ENCODE assay signal across 8 cellular contexts in genomic region chr5:472076-472655, GRCh38. TPM values are rescaled to one million over a fixed set of nuclear protein-coding genes. Genes with fewer than 3 reads are reported as not detected.
DNase-seq lines count a peak whose midpoint lies in the region; ATAC-seq and TF ChIP-seq lines count a peak whose summit lies in the region.

No MANE protein-coding gene starts in this region.

- H3K27me3 ChIP-seq in Panc1 (ENCODE audit: control insufficient read depth, insufficient read depth, low read length) (no peaks in the 10 kb centered on the region), duodenal mucosa (ENCODE audit: control insufficient read depth in 1 of 2, insufficient read depth in 2 of 2, low read length in 2 of 2) (peaks cover 17 to 25% of the 10 kb centered on the region in 2 donors), mononuclear cell (ENCODE audit: insufficient read depth, low read length) (peaks cover 7% of the 10 kb centered on the region), upper lobe of right lung (peaks cover 15% of the 10 kb centered on the region)

- intact Hi-C loops in Panc1 (cut with micrococcal nuclease; ENCODE audit: unreplicated experiment) (loop anchor here (10.0 kb wide), 1 partner anchor 143 kb away; the partner anchor contains the start of gene CEP72), upper lobe of right lung (cut with DNase I) (no loop called here)

- CTCF ChIA-PET in Panc1 (lab: Charles Lee): no interaction called here

- peak overlapping the region; percentile 56 to 70 for H3K9ac ChIP-seq in duodenal mucosa (ENCODE audit: low read depth in 1 of 2, low read length in 2 of 2)

- H3K36me3 ChIP-seq in Panc1 (ENCODE audit: control insufficient read depth, insufficient read depth, low read length): peaks cover 3% of the 10 kb centered on the region
- peaks cover 0 to 5% of the 10 kb centered on the region in 2 donors for H3K36me3 ChIP-seq in duodenal mucosa (ENCODE audit: control insufficient read depth in 1 of 2, insufficient read depth in 2 of 2, low read length in 2 of 2)
- no peaks in the 10 kb centered on the region for H3K36me3 ChIP-seq in upper lobe of right lung

- peaks cover 16% of the 10 kb centered on the region for H3K4me1 ChIP-seq in Panc1 (ENCODE audit: control insufficient read depth, insufficient read depth, low read length)
- H3K4me1 ChIP-seq in duodenal mucosa (ENCODE audit: control insufficient read depth in 1 of 2, insufficient read depth in 2 of 2, low read length in 2 of 2): peaks cover 28 to 32% of the 10 kb centered on the region in 2 donors
- peaks cover 34% of the 10 kb centered on the region for H3K4me1 ChIP-seq in mononuclear cell (ENCODE audit: insufficient read depth, low read length)
- H3K4me1 ChIP-seq in upper lobe of right lung: peaks cover 18% of the 10 kb centered on the region

- in situ Hi-C loops in Panc1 (cut with HindIII; ENCODE audit: low pct_unique_long_range_greater_than_20kb, low sequenced_read_pairs): no loop called here

- H3K27ac ChIP-seq in Panc1 (ENCODE audit: low read length) (peak overlapping the region; percentile 83), duodenal mucosa (ENCODE audit: low read depth, low read length) (peak overlapping the region; percentile 20), upper lobe of right lung (peak overlapping the region; percentile 80)

- POLR2A ChIA-PET in Panc1 (lab: Charles Lee): interaction anchor here (0.6 kb wide), 1 partner anchor 130 kb away, joined by 7 read pairs; no protein-coding TSS in a partner anchor

- TF ChIP-seq CTCF in Panc1 (IDR thresholded peaks at IDR 0.05) (no peak), upper lobe of right lung (IDR thresholded peaks at IDR 0.05) (no peak)

- H3K4me3 ChIP-seq in Panc1 (ENCODE audit: low read depth in 2 of 2, low read length in 2 of 2) (peak overlapping the region; percentile 75 to 79), duodenal mucosa (ENCODE audit: low read depth in 1 of 2, low read length in 2 of 2) (peak overlapping the region; percentile 70 to 75), mononuclear cell (ENCODE audit: low read length) (peak overlapping the region; percentile 59), upper lobe of right lung (peak overlapping the region; percentile 85)

- no TSS peak for BruUV-seq in Panc1 (replicated peaks; lab: Mats Ljungman, UMichigan)

- ATAC-seq in HG02678 (IDR thresholded peaks at IDR 0.05; ENCODE audit: unreplicated experiment) (peak; percentile 21), Panc1 (peak; percentile 18), upper lobe of right lung (peak; percentile 3)

- peak; percentile 82 for DNase-seq in NCI-H748 (lab: John Stamatoyannopoulos, UW; ENCODE audit: unreplicated experiment)
- no peak for DNase-seq in NCI-H748 treated with DMSO at 0.1 percent for 48 hours (lab: John Stamatoyannopoulos, UW)
- DNase-seq in Panc1 (ENCODE audit: low read depth, low spot score): no peak
- peak; percentile 72 for DNase-seq in upper lobe of right lung
- DNase-seq in NCI-H2081 treated with DMSO at 0.1 percent for 48 hours (lab: John Stamatoyannopoulos, UW): no peak

- H3K9me3 ChIP-seq in Panc1 (ENCODE audit: control insufficient read depth, insufficient read depth, low read depth, low read length) (no peaks in the 10 kb centered on the region), duodenal mucosa (ENCODE audit: control insufficient read depth in 1 of 2, low read length in 2 of 2) (no peaks in the 10 kb centered on the region), mononuclear cell (ENCODE audit: low read depth, low read length) (no peaks in the 10 kb centered on the region), upper lobe of right lung (no peaks in the 10 kb centered on the region)

RNA-seq across cellular contexts. Expression of gene EXOC3, which starts 29.2 kb away (rescaled TPM):
- total RNA-seq in Panc1 (2021; ENCODE audit: unreplicated experiment) (55.0 TPM), mononuclear cell (31.8 TPM), upper lobe of right lung (59.5 TPM)
- polyA plus RNA-seq in Panc1 (2012; ENCODE audit: insufficient read length): 63.2 TPM

RNA-seq across cellular contexts. Expression of gene SLC9A3, which starts 52.1 kb away (rescaled TPM):
- total RNA-seq in Panc1 (2021; ENCODE audit: unreplicated experiment) (2.0 TPM), mononuclear cell (1.8 TPM), upper lobe of right lung (1.0 TPM)
- 2.4 TPM for polyA plus RNA-seq in Panc1 (2012; ENCODE audit: insufficient read length)

Comparison
In these comparisons a context has a peak if more than half of its experiments do, and no peak if none do; other contexts are left out.
1. DNase-seq: peak in NCI-H748 (single experiment) and upper lobe of right lung (single experiment); none in NCI-H748 treated with DMSO at 0.1 percent for 48 hours (single experiment), Panc1 (single experiment) and NCI-H2081 treated with DMSO at 0.1 percent for 48 hours (single experiment).
2. H3K27ac ChIP-seq: peak in every context shown above with its lines; median percentile 83 in Panc1; 80 in upper lobe of right lung; 20 in duodenal mucosa.
3. Peak in every context shown above with its lines, with median percentiles within 50 percentile points of each other: ATAC-seq and H3K4me3 ChIP-seq.